Comparison of ENCODE assay signal across 9 cellular contexts in the genomic region with DNA sequence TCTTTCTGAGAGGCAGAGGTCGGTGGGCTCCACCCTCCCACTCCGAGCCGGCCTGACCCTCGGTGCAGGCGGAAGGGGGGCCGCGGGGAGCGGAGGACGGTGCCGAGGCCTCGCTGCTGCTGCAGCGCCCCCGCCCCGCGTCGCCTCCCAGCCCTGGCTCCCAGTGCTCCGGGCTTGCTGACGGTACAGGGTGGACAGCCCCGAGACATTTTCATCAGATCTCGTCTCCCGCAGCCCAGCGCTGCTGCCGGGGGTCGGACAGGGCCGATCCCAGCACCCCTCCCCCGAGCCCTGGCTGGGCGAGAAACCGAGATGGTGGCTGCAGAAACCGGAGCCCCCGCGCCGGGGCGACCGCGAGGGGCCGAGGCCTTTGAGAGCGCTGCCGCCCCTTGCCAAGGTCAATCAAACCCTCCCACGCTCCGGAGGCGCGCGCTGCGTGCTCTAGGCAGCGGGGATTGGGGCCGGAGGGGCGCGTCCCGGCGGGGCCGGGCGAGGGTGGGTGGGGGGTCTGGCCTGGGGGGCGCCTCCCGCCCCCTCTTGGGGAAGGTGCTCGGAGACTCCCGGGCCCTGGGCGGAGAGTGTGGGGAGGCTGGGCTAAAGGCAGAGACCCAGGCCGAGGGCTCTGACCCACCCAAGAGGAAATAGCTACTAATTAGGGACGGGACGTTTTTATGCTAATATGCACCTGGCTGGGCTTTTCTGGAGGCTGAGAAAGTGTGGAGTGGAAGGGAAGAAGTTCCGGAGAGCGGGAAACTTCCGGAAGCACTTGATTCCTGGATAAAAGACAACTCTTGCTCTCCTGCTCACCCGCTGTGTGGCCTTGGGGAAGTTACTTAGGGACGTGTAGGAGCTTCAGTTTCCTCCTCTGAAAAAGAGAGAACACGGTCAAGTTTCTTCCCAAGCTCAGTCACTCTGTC. TPM values are rescaled to one million over a fixed set of nuclear protein-coding genes. Genes with fewer than 3 reads are reported as not detected.
DNase-seq lines count a peak whose midpoint lies in the region; ATAC-seq and TF ChIP-seq lines count a peak whose summit lies in the region.
"Had no signal": no experiment of that assay in that cellular context is flagged by ENCODE, and none has a peak within 500 bp of the region (broad histone marks: within the 10 kb centered on the region; RNA-seq: fewer than 3 reads in every experiment).

No MANE protein-coding gene starts in this region.

- peak; percentile 60 for ATAC-seq in left lung
- peak; percentile 40 for ATAC-seq in stimulated activated naive B cell treated with anti-CD40 and anti-IgM and Interleukin-4, amounts not matched to agents 10 μg/mL and 1 μg/mL and 100 μg/mL, for 72 hours (replicated peaks)

- DNase-seq in Kasumi-1 (lab: John Stamatoyannopoulos, UW) (peak; percentile 36 to 46), brain microvascular endothelial cell (no peak), left lung (no peak), globus pallidus (ENCODE audit: low spot score) (no peak), kidney glomerular epithelial cell (lab: John Stamatoyannopoulos, UW) (no peak), GM19238 (ENCODE audit: insufficient read length, low spot score) (no peak)
- no peak for DNase-seq in stimulated activated naive B cell treated with anti-CD40 and anti-IgM and Interleukin-4, amounts not matched to agents 10 μg/mL and 1 μg/mL and 100 μg/mL, for 72 hours
- no peak for DNase-seq in activated T-helper 2 cell treated with anti-CD3 and anti-CD28 coated beads, Interferon-gamma antibody, Interleukin-2, Interleukin-4, amounts not matched to agents 10 μg/mL and 5 μg/mL and 100 μg/mL, durations not matched to agents 14 hours and 24 hours and 36 hours (ENCODE audit: low spot score)
- DNase-seq: dermis blood vessel endothelial cell had no signal

- intact Hi-C loops in left lung (cut with DNase I): no loop called here
- intact Hi-C loops in activated T-helper 2 cell treated with anti-CD3 and anti-CD28 coated beads, Interferon-gamma antibody, Interleukin-2, Interleukin-4, amounts not matched to agents 10 μg/mL and 5 μg/mL and 100 μg/mL, durations not matched to agents 14 hours and 24 hours and 36 hours (cut with micrococcal nuclease): no loop called here

- no peaks in the 10 kb centered on the region for H3K9me3 Mint-ChIP-seq in stimulated activated naive B cell treated with anti-CD40 and anti-IgM and Interleukin-4, amounts not matched to agents 10 μg/mL and 1 μg/mL and 100 μg/mL, for 72 hours
- no peaks in the 10 kb centered on the region for H3K9me3 Mint-ChIP-seq in activated T-helper 2 cell treated with anti-CD3 and anti-CD28 coated beads, Interferon-gamma antibody, Interleukin-2, Interleukin-4, amounts not matched to agents 10 μg/mL and 5 μg/mL and 100 μg/mL, durations not matched to agents 14 hours and 24 hours and 36 hours

- in situ Hi-C loops in brain microvascular endothelial cell (cut with HindIII; ENCODE audit: low pct_ligation_motif_present, low sequenced_read_pairs): no loop called here

- no peak overlapping the region for H3K27ac ChIP-seq in brain microvascular endothelial cell
- H3K27ac ChIP-seq in left lung: no peak overlapping the region

- H3K36me3 ChIP-seq in brain microvascular endothelial cell (replicated peaks) (no peaks in the 10 kb centered on the region), left lung (no peaks in the 10 kb centered on the region)

- H3K4me1 ChIP-seq in left lung: peaks cover 14 to 37% of the 10 kb centered on the region in 2 donors

- no peak overlapping the region for H3K27ac Mint-ChIP-seq in stimulated activated naive B cell treated with anti-CD40 and anti-IgM and Interleukin-4, amounts not matched to agents 10 μg/mL and 1 μg/mL and 100 μg/mL, for 72 hours
- no peak overlapping the region for H3K27ac Mint-ChIP-seq in activated T-helper 2 cell treated with anti-CD3 and anti-CD28 coated beads, Interferon-gamma antibody, Interleukin-2, Interleukin-4, amounts not matched to agents 10 μg/mL and 5 μg/mL and 100 μg/mL, durations not matched to agents 14 hours and 24 hours and 36 hours

- peaks cover 62 to 64% of the 10 kb centered on the region in 2 donors for H3K27me3 Mint-ChIP-seq in stimulated activated naive B cell treated with anti-CD40 and anti-IgM and Interleukin-4, amounts not matched to agents 10 μg/mL and 1 μg/mL and 100 μg/mL, for 72 hours
- H3K27me3 Mint-ChIP-seq in activated T-helper 2 cell treated with anti-CD3 and anti-CD28 coated beads, Interferon-gamma antibody, Interleukin-2, Interleukin-4, amounts not matched to agents 10 μg/mL and 5 μg/mL and 100 μg/mL, durations not matched to agents 14 hours and 24 hours and 36 hours (ENCODE audit: low read depth): peaks cover 66% of the 10 kb centered on the region

- no peaks in the 10 kb centered on the region for H3K36me3 Mint-ChIP-seq in stimulated activated naive B cell treated with anti-CD40 and anti-IgM and Interleukin-4, amounts not matched to agents 10 μg/mL and 1 μg/mL and 100 μg/mL, for 72 hours
- H3K36me3 Mint-ChIP-seq in activated T-helper 2 cell treated with anti-CD3 and anti-CD28 coated beads, Interferon-gamma antibody, Interleukin-2, Interleukin-4, amounts not matched to agents 10 μg/mL and 5 μg/mL and 100 μg/mL, durations not matched to agents 14 hours and 24 hours and 36 hours (ENCODE audit: low read depth): no peaks in the 10 kb centered on the region

- H3K27me3 ChIP-seq in brain microvascular endothelial cell (replicated peaks) (peaks cover 47% of the 10 kb centered on the region), left lung (peaks cover 24 to 56% of the 10 kb centered on the region in 2 donors)

- H3K4me1 Mint-ChIP-seq in stimulated activated naive B cell treated with anti-CD40 and anti-IgM and Interleukin-4, amounts not matched to agents 10 μg/mL and 1 μg/mL and 100 μg/mL, for 72 hours: peaks cover 18 to 24% of the 10 kb centered on the region in 2 donors
- H3K4me1 Mint-ChIP-seq in activated T-helper 2 cell treated with anti-CD3 and anti-CD28 coated beads, Interferon-gamma antibody, Interleukin-2, Interleukin-4, amounts not matched to agents 10 μg/mL and 5 μg/mL and 100 μg/mL, durations not matched to agents 14 hours and 24 hours and 36 hours (ENCODE audit: low read depth): no peaks in the 10 kb centered on the region

- H3K4me3 ChIP-seq in brain microvascular endothelial cell (ENCODE audit: low read depth, low read length): peak overlapping the region; percentile 12
- peak overlapping the region; percentile 21 for H3K4me3 ChIP-seq in left lung

- H3K4me3 Mint-ChIP-seq in stimulated activated naive B cell treated with anti-CD40 and anti-IgM and Interleukin-4, amounts not matched to agents 10 μg/mL and 1 μg/mL and 100 μg/mL, for 72 hours: peak overlapping the region; percentile 67 to 76
- H3K4me3 Mint-ChIP-seq in activated T-helper 2 cell treated with anti-CD3 and anti-CD28 coated beads, Interferon-gamma antibody, Interleukin-2, Interleukin-4, amounts not matched to agents 10 μg/mL and 5 μg/mL and 100 μg/mL, durations not matched to agents 14 hours and 24 hours and 36 hours (ENCODE audit: low read depth): no peak overlapping the region

- no peak for TF ChIP-seq CTCF in brain microvascular endothelial cell (IDR thresholded peaks at IDR 0.05; ENCODE audit: low read depth, low read length, missing control alignments)
- no peak for TF ChIP-seq CTCF in left lung (IDR thresholded peaks at IDR 0.05)

- H3K9me3 ChIP-seq in left lung: no peaks in the 10 kb centered on the region

RNA-seq across cellular contexts. Expression of gene EPHB3, which starts 42.7 kb away (rescaled TPM):
- total RNA-seq in left lung: 10 to 100 TPM in 1 of 2 donors, 1 to 10 TPM in 1; 8.1 to 23.7 TPM
- not detected in 2 replicates for total RNA-seq in activated T-helper 2 cell treated with anti-CD3 and anti-CD28 coated beads, Interferon-gamma antibody, Interleukin-2, Interleukin-4, amounts not matched to agents 10 μg/mL and 5 μg/mL and 100 μg/mL, durations not matched to agents 14 hours and 24 hours and 36 hours

Comparison
In these comparisons a context has a peak if more than half of its experiments do, and no peak if none do; other contexts are left out.
1. DNase-seq: peak in Kasumi-1 (2 of 2); none in brain microvascular endothelial cell (single experiment), left lung (0 of 2), stimulated activated naive B cell treated with anti-CD40 and anti-IgM and Interleukin-4, amounts not matched to agents 10 μg/mL and 1 μg/mL and 100 μg/mL, for 72 hours (single experiment), globus pallidus (single experiment), activated T-helper 2 cell treated with anti-CD3 and anti-CD28 coated beads, Interferon-gamma antibody, Interleukin-2, Interleukin-4, amounts not matched to agents 10 μg/mL and 5 μg/mL and 100 μg/mL, durations not matched to agents 14 hours and 24 hours and 36 hours (single experiment), kidney glomerular epithelial cell (single experiment) and GM19238 (single experiment).